Comparison of ENCODE assay signal across 14 cellular contexts in genomic region chr10:47090903-47091302, GRCh38.
"Had no signal": no experiment of that assay in that cellular context is flagged by ENCODE, and none has a peak within 500 bp of the region (broad histone marks: within the 10 kb centered on the region; RNA-seq: fewer than 3 reads in every experiment).

No MANE protein-coding gene starts in this region.

- H3K4me1 ChIP-seq: ascending aorta, colonic mucosa, pancreas, stomach had no signal

- H3K27me3 ChIP-seq: ascending aorta, cardiac muscle cell, colonic mucosa, pancreas, stomach had no signal

- H3K36me3 ChIP-seq: ascending aorta, cardiac muscle cell, colonic mucosa, left ventricle myocardium inferior, pancreas, stomach, thoracic aorta had no signal

- H3K27ac ChIP-seq: ascending aorta, cardiac muscle cell, colonic mucosa, epithelial cell of prostate, left ventricle myocardium inferior, pancreas, stomach, thoracic aorta had no signal

- DNase-seq: activated CD4-positive, alpha-beta memory T cell treated with anti-CD3 and anti-CD28 coated beads for 36 hours; activated naive CD4-positive, alpha-beta T cell; colonic mucosa; effector memory CD8-positive, alpha-beta T cell; left ventricle myocardium inferior; mesendoderm; stimulated activated CD4-positive, alpha-beta T cell treated with anti-CD3 and anti-CD28 coated beads, Interleukin-4, amount 100 ng/mL, for 4 hours; stomach had no signal

- ATAC-seq: activated CD4-positive, CD25-positive, alpha-beta regulatory T cell treated with anti-CD3 and anti-CD28 coated beads, Interleukin-2, amount 50 U/mL, for 24 hours; effector memory CD8-positive, alpha-beta T cell; pancreas had no signal

- H3K4me3 ChIP-seq: ascending aorta, cardiac muscle cell, colonic mucosa, left ventricle myocardium inferior, pancreas, stomach, thoracic aorta had no signal

- H3K9me3 ChIP-seq: ascending aorta, colonic mucosa, left ventricle myocardium inferior, pancreas, stomach, thoracic aorta had no signal
